Comparison of ENCODE assay signal across 3 cellular contexts in genomic region chr12:27451416-27451815, GRCh38.
A peak's percentile ranks its signal among the peaks of the same experiment; 100 is the strongest.
TF ChIP-seq lines count a peak whose summit lies in the region.

No MANE protein-coding gene starts in this region.

TF ChIP-seq in SK-N-SH, 30 proteins besides CTCF, POLR2A, EP300 and RAD21 (continued from another document):
- TF ChIP-seq, protein P1, sequence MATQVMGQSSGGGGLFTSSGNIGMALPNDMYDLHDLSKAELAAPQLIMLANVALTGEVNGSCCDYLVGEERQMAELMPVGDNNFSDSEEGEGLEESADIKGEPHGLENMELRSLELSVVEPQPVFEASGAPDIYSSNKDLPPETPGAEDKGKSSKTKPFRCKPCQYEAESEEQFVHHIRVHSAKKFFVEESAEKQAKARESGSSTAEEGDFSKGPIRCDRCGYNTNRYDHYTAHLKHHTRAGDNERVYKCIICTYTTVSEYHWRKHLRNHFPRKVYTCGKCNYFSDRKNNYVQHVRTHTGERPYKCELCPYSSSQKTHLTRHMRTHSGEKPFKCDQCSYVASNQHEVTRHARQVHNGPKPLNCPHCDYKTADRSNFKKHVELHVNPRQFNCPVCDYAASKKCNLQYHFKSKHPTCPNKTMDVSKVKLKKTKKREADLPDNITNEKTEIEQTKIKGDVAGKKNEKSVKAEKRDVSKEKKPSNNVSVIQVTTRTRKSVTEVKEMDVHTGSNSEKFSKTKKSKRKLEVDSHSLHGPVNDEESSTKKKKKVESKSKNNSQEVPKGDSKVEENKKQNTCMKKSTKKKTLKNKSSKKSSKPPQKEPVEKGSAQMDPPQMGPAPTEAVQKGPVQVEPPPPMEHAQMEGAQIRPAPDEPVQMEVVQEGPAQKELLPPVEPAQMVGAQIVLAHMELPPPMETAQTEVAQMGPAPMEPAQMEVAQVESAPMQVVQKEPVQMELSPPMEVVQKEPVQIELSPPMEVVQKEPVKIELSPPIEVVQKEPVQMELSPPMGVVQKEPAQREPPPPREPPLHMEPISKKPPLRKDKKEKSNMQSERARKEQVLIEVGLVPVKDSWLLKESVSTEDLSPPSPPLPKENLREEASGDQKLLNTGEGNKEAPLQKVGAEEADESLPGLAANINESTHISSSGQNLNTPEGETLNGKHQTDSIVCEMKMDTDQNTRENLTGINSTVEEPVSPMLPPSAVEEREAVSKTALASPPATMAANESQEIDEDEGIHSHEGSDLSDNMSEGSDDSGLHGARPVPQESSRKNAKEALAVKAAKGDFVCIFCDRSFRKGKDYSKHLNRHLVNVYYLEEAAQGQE (IDR thresholded peaks at IDR 0.05; ENCODE audit: low read depth, low read length): peak; percentile 82
- TF ChIP-seq, protein P2, sequence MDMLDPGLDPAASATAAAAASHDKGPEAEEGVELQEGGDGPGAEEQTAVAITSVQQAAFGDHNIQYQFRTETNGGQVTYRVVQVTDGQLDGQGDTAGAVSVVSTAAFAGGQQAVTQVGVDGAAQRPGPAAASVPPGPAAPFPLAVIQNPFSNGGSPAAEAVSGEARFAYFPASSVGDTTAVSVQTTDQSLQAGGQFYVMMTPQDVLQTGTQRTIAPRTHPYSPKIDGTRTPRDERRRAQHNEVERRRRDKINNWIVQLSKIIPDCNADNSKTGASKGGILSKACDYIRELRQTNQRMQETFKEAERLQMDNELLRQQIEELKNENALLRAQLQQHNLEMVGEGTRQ (IDR thresholded peaks at IDR 0.05; ENCODE audit: borderline replicate concordance, low read depth, low read length): no peak
- TF ChIP-seq POLR2AphosphoS5 (IDR thresholded peaks at IDR 0.05; ENCODE audit: low read depth, low read length): no peak
- TF ChIP-seq CHD2 (IDR thresholded peaks at IDR 0.05; ENCODE audit: low read length, partially characterized antibody): no peak
- no peak for TF ChIP-seq SIN3A (IDR thresholded peaks at IDR 0.05; ENCODE audit: borderline replicate concordance, low read depth, low read length)

TF ChIP-seq in SK-N-SH treated with all-trans-retinoic acid at 6 μM for 48 hours, 23 proteins besides CTCF, POLR2A, EP300 and RAD21 (continued from another document):
- TF ChIP-seq, protein P3, sequence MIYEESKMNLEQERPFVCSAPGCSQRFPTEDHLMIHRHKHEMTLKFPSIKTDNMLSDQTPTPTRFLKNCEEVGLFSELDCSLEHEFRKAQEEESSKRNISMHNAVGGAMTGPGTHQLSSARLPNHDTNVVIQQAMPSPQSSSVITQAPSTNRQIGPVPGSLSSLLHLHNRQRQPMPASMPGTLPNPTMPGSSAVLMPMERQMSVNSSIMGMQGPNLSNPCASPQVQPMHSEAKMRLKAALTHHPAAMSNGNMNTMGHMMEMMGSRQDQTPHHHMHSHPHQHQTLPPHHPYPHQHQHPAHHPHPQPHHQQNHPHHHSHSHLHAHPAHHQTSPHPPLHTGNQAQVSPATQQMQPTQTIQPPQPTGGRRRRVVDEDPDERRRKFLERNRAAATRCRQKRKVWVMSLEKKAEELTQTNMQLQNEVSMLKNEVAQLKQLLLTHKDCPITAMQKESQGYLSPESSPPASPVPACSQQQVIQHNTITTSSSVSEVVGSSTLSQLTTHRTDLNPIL (CRISPR knock-in tag; IDR thresholded peaks at IDR 0.05; ENCODE audit: low read depth): no peak
- TF ChIP-seq SNAI2 (CRISPR knock-in tag; IDR thresholded peaks at IDR 0.05) (no peak), TOX (CRISPR knock-in tag; IDR thresholded peaks at IDR 0.05; ENCODE audit: borderline replicate concordance) (no peak)

TF ChIP-seq in HepG2, 621 proteins besides CTCF, POLR2A, EP300 and RAD21 (continued from another document):
- TF ChIP-seq, protein P1 (IDR thresholded peaks at IDR 0.05; ENCODE audit: borderline replicate concordance in 1 of 2, low read depth in 1 of 2, low read length in 2 of 2): peak; percentile 19 to 88
